In genomic region chr4:34920032-34920431, GRCh38 we compare ENCODE assay signal across 19 cellular contexts.
"Had no signal": no experiment of that assay in that cellular context is flagged by ENCODE, and none has a peak within 500 bp of the region (broad histone marks: within the 10 kb centered on the region; RNA-seq: fewer than 3 reads in every experiment).

No MANE protein-coding gene starts in this region.

- DNase-seq: occipital lobe; ovary; posterior cingulate gyrus; psoas muscle; right cardiac atrium; right lobe of liver; sigmoid colon; small intestine; stimulated activated CD4-positive, alpha-beta T cell treated with anti-CD3 and anti-CD28 coated beads, Interleukin-15, amount 100 ng/mL, for 24 hours; stimulated activated CD4-positive, alpha-beta T cell treated with anti-CD3 and anti-CD28 coated beads, Interleukin-2, amount 100 ng/mL, for 24 hours; stimulated activated CD4-positive, alpha-beta T cell treated with anti-CD3 and anti-CD28 coated beads, Interleukin-2, amount 100 ng/mL, for 48 hours; stimulated activated CD4-positive, alpha-beta T cell treated with anti-CD3 and anti-CD28 coated beads, Interleukin-4, amount 100 ng/mL, for 24 hours; stimulated activated naive B cell treated with anti-CD40 and anti-IgM and Interleukin-4, amounts not matched to agents 10 μg/mL and 1 μg/mL and 100 μg/mL, for 72 hours; stimulated activated naive CD4-positive, alpha-beta T cell treated with Interleukin-2 at 50 U/mL for 16 hours; stomach; thyroid gland; trophoblast cell; upper lobe of left lung had no signal

- ATAC-seq: psoas muscle; right cardiac atrium; right lobe of liver; stimulated activated effector memory CD8-positive, alpha-beta T cell treated with anti-CD3 and anti-CD28 coated beads, Interleukin-12 subunit alpha, Interleukin-12 subunit beta, amount 100 ng/mL, for 72 hours; stimulated activated naive B cell treated with anti-CD40 and anti-IgM and Interleukin-4, amounts not matched to agents 10 μg/mL and 1 μg/mL and 100 μg/mL, for 72 hours had no signal
